ENCODE assay signal across 8 cellular contexts in genomic region chr17:27293898-27294688, GRCh38. TPM values are rescaled to one million over a fixed set of nuclear protein-coding genes. Genes with fewer than 3 reads are reported as not detected.
DNase-seq lines count a peak whose midpoint lies in the region; ATAC-seq, FAIRE-seq and TF ChIP-seq lines count a peak whose summit lies in the region.

A gene with protein sequence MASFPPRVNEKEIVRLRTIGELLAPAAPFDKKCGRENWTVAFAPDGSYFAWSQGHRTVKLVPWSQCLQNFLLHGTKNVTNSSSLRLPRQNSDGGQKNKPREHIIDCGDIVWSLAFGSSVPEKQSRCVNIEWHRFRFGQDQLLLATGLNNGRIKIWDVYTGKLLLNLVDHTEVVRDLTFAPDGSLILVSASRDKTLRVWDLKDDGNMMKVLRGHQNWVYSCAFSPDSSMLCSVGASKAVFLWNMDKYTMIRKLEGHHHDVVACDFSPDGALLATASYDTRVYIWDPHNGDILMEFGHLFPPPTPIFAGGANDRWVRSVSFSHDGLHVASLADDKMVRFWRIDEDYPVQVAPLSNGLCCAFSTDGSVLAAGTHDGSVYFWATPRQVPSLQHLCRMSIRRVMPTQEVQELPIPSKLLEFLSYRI (plus strand): TSS chr17:27294114. CDS start chr17:27294396, 282 bp downstream.

- FAIRE-seq in H54 (lab: Jason Lieb, UNC): no peak

- H3K4me3 Mint-ChIP-seq in activated T-helper 2 cell treated with anti-CD3 and anti-CD28 coated beads, Interferon-gamma antibody, Interleukin-2, Interleukin-4, amounts not matched to agents 10 μg/mL and 5 μg/mL and 100 μg/mL, durations not matched to agents 14 hours and 24 hours and 36 hours (ENCODE audit: low read depth): peak within 1 kb of the TSS; percentile 97
- H3K4me3 Mint-ChIP-seq in natural killer cell: peak within 1 kb of the TSS; percentile 99

- no peak for TF ChIP-seq CTCF in LNCaP clone FGC (IDR thresholded peaks at IDR 0.05; ENCODE audit: control insufficient read depth, extremely low read depth, insufficient read depth)
- no peak for TF ChIP-seq CTCF in fibroblast of mammary gland (conservative IDR thresholded peaks at IDR 0.05; ENCODE audit: control insufficient read depth, insufficient read depth, low read depth, low read length)
- TF ChIP-seq CTCF in natural killer cell (IDR thresholded peaks at IDR 0.05): no peak

- no peaks in the 10 kb centered on the region for H3K9me3 Mint-ChIP-seq in activated T-helper 2 cell treated with anti-CD3 and anti-CD28 coated beads, Interferon-gamma antibody, Interleukin-2, Interleukin-4, amounts not matched to agents 10 μg/mL and 5 μg/mL and 100 μg/mL, durations not matched to agents 14 hours and 24 hours and 36 hours
- no peaks in the 10 kb centered on the region for H3K9me3 Mint-ChIP-seq in natural killer cell

- no peaks in the 10 kb centered on the region for H3K27me3 Mint-ChIP-seq in activated T-helper 2 cell treated with anti-CD3 and anti-CD28 coated beads, Interferon-gamma antibody, Interleukin-2, Interleukin-4, amounts not matched to agents 10 μg/mL and 5 μg/mL and 100 μg/mL, durations not matched to agents 14 hours and 24 hours and 36 hours (ENCODE audit: low read depth)
- no peaks in the 10 kb centered on the region for H3K27me3 Mint-ChIP-seq in natural killer cell (ENCODE audit: low read depth in 2 of 2)

- H3K36me3 Mint-ChIP-seq in activated T-helper 2 cell treated with anti-CD3 and anti-CD28 coated beads, Interferon-gamma antibody, Interleukin-2, Interleukin-4, amounts not matched to agents 10 μg/mL and 5 μg/mL and 100 μg/mL, durations not matched to agents 14 hours and 24 hours and 36 hours (ENCODE audit: low read depth): peaks cover 28% of the 10 kb centered on the region
- H3K36me3 Mint-ChIP-seq in natural killer cell: no peaks in the 10 kb centered on the region

- peak; percentile 95 for TF ChIP-seq POLR2A in H54 (IDR thresholded peaks at IDR 0.05; ENCODE audit: low read depth, low read length)

- intact Hi-C loops in activated T-helper 2 cell treated with anti-CD3 and anti-CD28 coated beads, Interferon-gamma antibody, Interleukin-2, Interleukin-4, amounts not matched to agents 10 μg/mL and 5 μg/mL and 100 μg/mL, durations not matched to agents 14 hours and 24 hours and 36 hours (cut with micrococcal nuclease): loop anchor here (1.0 to 5.0 kb wide), 2 partner anchors 178 to 250 kb away; no protein-coding TSS in a partner anchor
- intact Hi-C loops in natural killer cell (cut with micrococcal nuclease): loop anchor here (1.0 to 2.0 kb wide), 3 partner anchors 38 to 59 kb away; no protein-coding TSS in a partner anchor

- peak; percentile 91 for DNase-seq in ELR (ENCODE audit: low read depth)
- DNase-seq in H54 (ENCODE audit: insufficient read length, low spot score): peak; percentile 90
- DNase-seq in LNCaP clone FGC (ENCODE audit: low read depth): peak; percentile 47
- peak; percentile 96 for DNase-seq in RPMI8226
- DNase-seq in activated T-helper 2 cell treated with anti-CD3 and anti-CD28 coated beads, Interferon-gamma antibody, Interleukin-2, Interleukin-4, amounts not matched to agents 10 μg/mL and 5 μg/mL and 100 μg/mL, durations not matched to agents 14 hours and 24 hours and 36 hours (ENCODE audit: low spot score): peak; percentile 89
- DNase-seq in fibroblast of mammary gland (ENCODE audit: low read depth): peak; percentile 85
- DNase-seq in natural killer cell: peak; percentile 95
- DNase-seq in stimulated activated naive CD4-positive, alpha-beta T cell (lab: John Stamatoyannopoulos, UW): peak; percentile 89 to 96 (median 90)

- ATAC-seq in natural killer cell: peak; percentile 80 to 94 (median 88)

- peak within 1 kb of the TSS; percentile 85 for H3K4me3 ChIP-seq in LNCaP clone FGC (ENCODE audit: low read depth, low read length)
- peak within 1 kb of the TSS; percentile 80 for H3K4me3 ChIP-seq in fibroblast of mammary gland (ENCODE audit: control insufficient read depth, low read depth, low read length)

- peaks cover 29% of the 10 kb centered on the region for H3K4me1 Mint-ChIP-seq in activated T-helper 2 cell treated with anti-CD3 and anti-CD28 coated beads, Interferon-gamma antibody, Interleukin-2, Interleukin-4, amounts not matched to agents 10 μg/mL and 5 μg/mL and 100 μg/mL, durations not matched to agents 14 hours and 24 hours and 36 hours (ENCODE audit: low read depth)
- peaks cover 43 to 61% of the 10 kb centered on the region in 2 donors for H3K4me1 Mint-ChIP-seq in natural killer cell

- peak within 1 kb of the TSS; percentile 99 for H3K27ac Mint-ChIP-seq in activated T-helper 2 cell treated with anti-CD3 and anti-CD28 coated beads, Interferon-gamma antibody, Interleukin-2, Interleukin-4, amounts not matched to agents 10 μg/mL and 5 μg/mL and 100 μg/mL, durations not matched to agents 14 hours and 24 hours and 36 hours
- H3K27ac Mint-ChIP-seq in natural killer cell: peak within 1 kb of the TSS; percentile 99

RNA-seq across cellular contexts. Expression of the gene that starts here (rescaled TPM):
- 165 and 170 TPM in 2 replicates for total RNA-seq in activated T-helper 2 cell treated with anti-CD3 and anti-CD28 coated beads, Interferon-gamma antibody, Interleukin-2, Interleukin-4, amounts not matched to agents 10 μg/mL and 5 μg/mL and 100 μg/mL, durations not matched to agents 14 hours and 24 hours and 36 hours
- 100 to 1,000 TPM; 124 to 205 (median 187) TPM for total RNA-seq in natural killer cell

Comparison
In these comparisons a context has a peak if more than half of its experiments do, and no peak if none do; other contexts are left out.
1. Peak in every context shown above with its lines: DNase-seq, ATAC-seq and H3K4me3 ChIP-seq.